Comparison of ENCODE assay signal across 9 cellular contexts in the genomic region with DNA sequence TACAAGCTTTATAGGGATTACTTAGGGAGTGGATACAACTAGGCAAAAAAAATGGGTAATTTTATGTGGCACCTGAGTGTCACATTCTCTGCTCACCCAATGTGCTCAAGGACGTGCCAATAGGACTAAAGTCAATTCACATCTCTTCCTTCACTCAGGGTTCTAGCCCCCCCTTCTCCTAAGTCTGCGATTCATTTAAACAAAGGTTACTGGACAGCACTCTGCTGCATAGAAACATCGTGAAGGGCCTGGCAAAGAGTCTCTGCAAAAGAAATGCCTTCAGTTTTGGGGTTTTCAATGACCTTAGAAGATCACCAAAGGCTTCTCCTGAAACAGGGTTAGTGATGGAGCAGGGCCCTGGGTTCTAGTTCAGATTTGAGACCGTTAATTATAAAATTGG.
DNase-seq lines count a peak whose midpoint lies in the region; ATAC-seq, FAIRE-seq and TF ChIP-seq lines count a peak whose summit lies in the region.
"Had no signal": no experiment of that assay in that cellular context is flagged by ENCODE, and none has a peak within 500 bp of the region (broad histone marks: within the 10 kb centered on the region; RNA-seq: fewer than 3 reads in every experiment).

No MANE protein-coding gene starts in this region.

- H3K4me3 ChIP-seq in HFF-Myc (replicated peaks; ENCODE audit: low read depth, low read length) (peak overlapping the region; percentile 51), fibroblast of pulmonary artery (replicated peaks; ENCODE audit: low read depth, low read length) (peak overlapping the region; percentile 78), retinal pigment epithelial cell (ENCODE audit: low read length) (peak overlapping the region; percentile 91)
- H3K4me3 ChIP-seq: PC-9 had no signal

- POLR2A ChIA-PET in WTC11 (lab: Charles Lee): no interaction called here

- 0 out of 2 replicates have a peak, but pooled peaks cover 5% of the 10 kb centered on the region for H3K9me3 Mint-ChIP-seq in WTC11

- ATAC-seq in WTC11 (no peak), GM19452 (IDR thresholded peaks at IDR 0.05; ENCODE audit: unreplicated experiment) (no peak)

- CTCF ChIA-PET in WTC11 (lab: Charles Lee): no interaction called here

- H3K4me3 Mint-ChIP-seq in WTC11: peak overlapping the region; percentile 92

- no peak for FAIRE-seq in frontal cortex (lab: Jason Lieb, UNC)

- TF ChIP-seq CTCF in HFF-Myc (IDR thresholded peaks at IDR 0.05; ENCODE audit: low read depth, low read length, missing control alignments) (no peak), WTC11 (IDR thresholded peaks at IDR 0.05) (no peak), fibroblast of pulmonary artery (IDR thresholded peaks at IDR 0.05; ENCODE audit: low read length, missing control alignments) (no peak), retinal pigment epithelial cell (conservative IDR thresholded peaks at IDR 0.05; ENCODE audit: low read depth, low read length) (no peak)

- peak overlapping the region; percentile 85 for H3K27ac Mint-ChIP-seq in WTC11

- H3K27me3 Mint-ChIP-seq in WTC11 (ENCODE audit: low read depth): peaks cover 11% of the 10 kb centered on the region

- no peak for DNase-seq in HFF-Myc (ENCODE audit: extremely low read depth, low read depth)
- no peak for DNase-seq in WTC11 (ENCODE audit: low spot score)
- DNase-seq in fibroblast of pulmonary artery (ENCODE audit: low read depth): peak; percentile 36
- DNase-seq in retinal pigment epithelial cell (ENCODE audit: low read depth): no peak
- DNase-seq in germinal center (ENCODE audit: low spot score): no peak
- DNase-seq in frontal cortex (ENCODE audit: low spot score in 2 of 2): no peak
- DNase-seq: EL, PC-9 had no signal

- peaks cover 62% of the 10 kb centered on the region for H3K4me1 Mint-ChIP-seq in WTC11

- peaks cover 4% of the 10 kb centered on the region for H3K36me3 Mint-ChIP-seq in WTC11

TF ChIP-seq in WTC11, 78 proteins besides CTCF, POLR2A, EP300 and RAD21:
- TF ChIP-seq ARID4B (CRISPR knock-in tag; IDR thresholded peaks at IDR 0.05; ENCODE audit: borderline replicate concordance): no peak
- TF ChIP-seq ELF4 (CRISPR knock-in tag; IDR thresholded peaks at IDR 0.05; ENCODE audit: low read depth): no peak
- no peak for TF ChIP-seq ZNF281 (CRISPR knock-in tag; IDR thresholded peaks at IDR 0.05)
- no peak for TF ChIP-seq E2F5 (CRISPR knock-in tag; IDR thresholded peaks at IDR 0.05)
- no peak for TF ChIP-seq ZBTB43 (CRISPR knock-in tag; IDR thresholded peaks at IDR 0.05)
